21 cellular contexts compared by ENCODE assay signal in genomic region chr19:33800012-33800680, GRCh38. TPM values are rescaled to one million over a fixed set of nuclear protein-coding genes. Genes with fewer than 3 reads are reported as not detected.
DNase-seq lines count a peak whose midpoint lies in the region; ATAC-seq, FAIRE-seq and TF ChIP-seq lines count a peak whose summit lies in the region.
"Had no signal": no experiment of that assay in that cellular context is flagged by ENCODE, and none has a peak within 500 bp of the region (broad histone marks: within the 10 kb centered on the region; RNA-seq: fewer than 3 reads in every experiment).

No MANE protein-coding gene starts in this region.

- H2BK15ac ChIP-seq in H1 (ENCODE audit: low read length), result no peak overlapping the region

- peak overlapping the region; percentile 13 to 84; a peak in 2 of 4 replicates for H3K4me2 ChIP-seq in H1 (ENCODE audit: insufficient read depth in 1 of 2, low read depth in 2 of 2, low read length in 2 of 2)

- peaks cover 10% of the 10 kb centered on the region for H3K23me2 ChIP-seq in H1 (ENCODE audit: low read depth, low read length)

- no peak overlapping the region; the same call in 1 of the 2 replicates for H3K27ac ChIP-seq in HUES64 (ENCODE audit: low read depth, low read length)
- no peak overlapping the region for H3K27ac ChIP-seq in H1 (ENCODE audit: low read depth, low read length)
- H3K27ac ChIP-seq in muscle layer of colon (ENCODE audit: low read depth, low read length), result peak overlapping the region; percentile 24
- H3K27ac ChIP-seq: suprapubic skin had no signal

- H3K4me1 ChIP-seq in HUES64 (ENCODE audit: insufficient read depth, low read length), result peaks cover 19% of the 10 kb centered on the region
- peaks cover 7 to 16% (median 11%) of the 10 kb centered on the region in 4 experiments; a peak in 6 of 7 replicates for H3K4me1 ChIP-seq in H1 (replicated peaks in 1 of 4; ENCODE audit: control insufficient read depth in 3 of 4, insufficient read depth in 4 of 4, low read length in 3 of 4)
- H3K4me1 ChIP-seq in muscle layer of colon (ENCODE audit: insufficient read depth, low read length), result peaks cover 31% of the 10 kb centered on the region

- TF ChIP-seq RAD21 in H1 (IDR thresholded peaks at IDR 0.05 in 1 of 2, conservative IDR thresholded peaks at IDR 0.05 in 1 of 2; ENCODE audit: low read depth in 2 of 2, low read length in 2 of 2), result no peak

- H3K9me3 ChIP-seq in HUES64 (ENCODE audit: insufficient read depth, low read depth, low read length), result no peaks in the 10 kb centered on the region
- no peaks in the 10 kb centered on the region for H3K9me3 ChIP-seq in H1 (ENCODE audit: insufficient read depth in 2 of 2, low read depth in 1 of 2, low read length in 1 of 2)
- no peaks in the 10 kb centered on the region for H3K9me3 ChIP-seq in muscle layer of colon (ENCODE audit: low read length)
- H3K9me3 ChIP-seq: suprapubic skin had no signal

- POLR2A ChIA-PET in H1 (lab: Charles Lee; ENCODE audit: partially characterized antibody), result interaction anchor here (1.7 to 4.7 kb wide), 2 partner anchors 19 to 106 kb away, joined by 6 to 35 read pairs; no protein-coding TSS in a partner anchor

- intact Hi-C loops in natural killer cell (cut with micrococcal nuclease), result no loop called here

- no peak overlapping the region for H2BK120ac ChIP-seq in H1 (replicated peaks; ENCODE audit: low read depth, low read length)

- 0 out of 2 replicates have a peak, but pooled peaks cover 3% of the 10 kb centered on the region for H3K79me1 ChIP-seq in H1 (ENCODE audit: low read depth, low read length)

- DNase-seq in H1 (ENCODE audit: low read depth in 1 of 2, low spot score in 2 of 2), result no peak
- DNase-seq in urothelium cell line (ENCODE audit: low spot score), result no peak
- no peak for DNase-seq in NOMO-1 treated with DMSO at 0.1 percent for 48 hours (lab: John Stamatoyannopoulos, UW; ENCODE audit: unreplicated experiment)
- DNase-seq in natural killer cell, result no peak
- DNase-seq: activated CD4-positive, alpha-beta T cell treated with anti-CD3 and anti-CD28 coated beads, Interleukin-2, amount 50 U/mL, for 4 hours; activated CD8-positive, alpha-beta memory T cell treated with anti-CD3 and anti-CD28 coated beads, Interleukin-2, amount 50 U/mL, for 4 hours; activated naive CD8-positive, alpha-beta T cell treated with anti-CD3 and anti-CD28 coated beads for 36 hours; effector CD8-positive, alpha-beta T cell; MM.1S; NCI-H1436; NCI-H510A; WERI-Rb-1 had no signal

- H4K8ac ChIP-seq in H1 (ENCODE audit: extremely low read depth, insufficient read depth, low read length), result peak overlapping the region; percentile 85; the same call in 1 of the 2 replicates

- no peak overlapping the region for H4K91ac ChIP-seq in H1 (replicated peaks; ENCODE audit: insufficient read length, low read length)

- no peak overlapping the region for H2BK5ac ChIP-seq in H1 (ENCODE audit: low read depth, low read length)

- H4K5ac ChIP-seq in H1 (ENCODE audit: insufficient read length, low read depth, low read length), result no peak overlapping the region

- H3K18ac ChIP-seq in H1 (ENCODE audit: extremely low read depth, low read length), result no peak overlapping the region

- H2AK5ac ChIP-seq in H1 (ENCODE audit: low read depth, low read length), result 0 out of 2 replicates have a peak overlapping the region, but pooled peaks have one; percentile 18

- H2AFZ ChIP-seq in H1 (ENCODE audit: low read length), result no peak overlapping the region

- H3K56ac ChIP-seq in H1 (replicated peaks; ENCODE audit: insufficient read length, low read depth, low read length), result no peak overlapping the region

- no peak overlapping the region for H3K4ac ChIP-seq in H1 (replicated peaks; ENCODE audit: insufficient read length, low read depth, low read length)

- H3K36me3 ChIP-seq in HUES64 (ENCODE audit: insufficient read depth, low read length) (peaks cover 56% of the 10 kb centered on the region), H1 (ENCODE audit: control insufficient read depth in 2 of 4, insufficient read depth in 4 of 4, low read length in 3 of 4) (peaks cover 0 to 12% (median 7%) of the 10 kb centered on the region in 4 experiments; a peak in 5 of 8 replicates), muscle layer of colon (ENCODE audit: insufficient read depth, low read length) (peaks cover 38% of the 10 kb centered on the region)

- peaks cover 0 to 14% of the 10 kb centered on the region in 2 experiments; a peak in 1 of 4 replicates for H3K79me2 ChIP-seq in H1 (ENCODE audit: control insufficient read depth in 1 of 2, insufficient read depth in 2 of 2, low read length in 2 of 2)

- H3K4me3 ChIP-seq in HUES64 (ENCODE audit: low read length), result peak overlapping the region; percentile 65; the same call in 1 of the 2 replicates
- peak overlapping the region in 3 of 4 experiments; percentile 54 to 96 (median 67); a peak in 4 of 8 replicates for H3K4me3 ChIP-seq in H1 (ENCODE audit: extremely low read depth in 1 of 4, insufficient read depth in 2 of 4, low read depth in 3 of 4, low read length in 4 of 4)
- peak overlapping the region in 1 of 2 donors; percentile 68 for H3K4me3 ChIP-seq in muscle layer of colon (ENCODE audit: low read depth in 1 of 2, low read length in 2 of 2)
- H3K4me3 ChIP-seq: suprapubic skin had no signal

- no peak overlapping the region for H2BK12ac ChIP-seq in H1 (ENCODE audit: low read depth, low read length)

- no peaks in the 10 kb centered on the region for H3K27me3 ChIP-seq in HUES64 (ENCODE audit: insufficient read depth, low read length)
- H3K27me3 ChIP-seq in H1 (replicated peaks in 1 of 4; ENCODE audit: control insufficient read depth in 3 of 4, extremely low read depth in 1 of 4, insufficient read depth in 3 of 4, low read length in 3 of 4), result no peaks in the 10 kb centered on the region
- H3K27me3 ChIP-seq in muscle layer of colon (ENCODE audit: control insufficient read depth in 1 of 2, insufficient read depth in 2 of 2, low read length in 2 of 2), result no peaks in the 10 kb centered on the region

- H3K27ac Mint-ChIP-seq in natural killer cell, result no peak overlapping the region
- H3K27ac Mint-ChIP-seq: activated naive CD8-positive, alpha-beta T cell treated with anti-CD3 and anti-CD28 coated beads for 36 hours; activated T-helper 2 cell treated with anti-CD3 and anti-CD28 coated beads, Interferon-gamma antibody, Interleukin-2, Interleukin-4, amounts not matched to agents 10 μg/mL and 5 μg/mL and 100 μg/mL, durations not matched to agents 14 hours and 24 hours and 36 hours; progenitor cell of endocrine pancreas; stimulated activated effector memory CD8-positive, alpha-beta T cell treated with anti-CD3 and anti-CD28 coated beads, Interleukin-12 subunit alpha, Interleukin-12 subunit beta, amount 100 ng/mL, for 72 hours; T-helper 2 cell treated with Interferon-gamma antibody and Interleukin-4, amounts not matched to agents 5 μg/mL and 100 μg/mL, for 36 hours had no signal

- TF ChIP-seq POLR2A in H1 (IDR thresholded peaks at IDR 0.05; ENCODE audit: control extremely low read depth in 1 of 2, low read depth in 2 of 2, low read length in 2 of 2), result no peak

- H3K4me3 Mint-ChIP-seq in natural killer cell, result no peak overlapping the region
- H3K4me3 Mint-ChIP-seq: activated naive CD8-positive, alpha-beta T cell treated with anti-CD3 and anti-CD28 coated beads for 36 hours; stimulated activated effector memory CD8-positive, alpha-beta T cell treated with anti-CD3 and anti-CD28 coated beads, Interleukin-12 subunit alpha, Interleukin-12 subunit beta, amount 100 ng/mL, for 72 hours; T-helper 2 cell treated with Interferon-gamma antibody and Interleukin-4, amounts not matched to agents 5 μg/mL and 100 μg/mL, for 36 hours had no signal

- H3K4me1 Mint-ChIP-seq in natural killer cell, result no peaks in the 10 kb centered on the region
- H3K4me1 Mint-ChIP-seq: activated naive CD8-positive, alpha-beta T cell treated with anti-CD3 and anti-CD28 coated beads for 36 hours had no signal

- no peaks in the 10 kb centered on the region for H3K36me3 Mint-ChIP-seq in natural killer cell
- H3K36me3 Mint-ChIP-seq: activated naive CD8-positive, alpha-beta T cell treated with anti-CD3 and anti-CD28 coated beads for 36 hours; stimulated activated effector memory CD8-positive, alpha-beta T cell treated with anti-CD3 and anti-CD28 coated beads, Interleukin-12 subunit alpha, Interleukin-12 subunit beta, amount 100 ng/mL, for 72 hours had no signal

- no peak overlapping the region for H2BK20ac ChIP-seq in H1 (ENCODE audit: low read length)

- WGBS in HUES64, result 92% methylated on average over 16 of the region's 16 CpGs
- 93% methylated on average over 16 of the region's 16 CpGs; no CpG with 5 or more reads in 1 of the 2 experiments for WGBS in H1 (ENCODE audit: extremely low coverage in 1 of 2, insufficient coverage in 1 of 2, insufficient read length in 1 of 2, insufficient replicate concordance in 2 of 2, low coverage in 1 of 2, low lambda C conversion rate in 2 of 2, missing lambda C conversion rate in 1 of 2), 2 experiments

- H3K9ac ChIP-seq in HUES64 (ENCODE audit: low read depth, low read length) (0 out of 2 replicates have a peak overlapping the region, but pooled peaks have one; percentile 70), H1 (replicated peaks in 1 of 4; ENCODE audit: extremely low read depth in 1 of 4, low read depth in 3 of 4, low read length in 3 of 4) (0 out of 7 replicates have a peak overlapping the region, but pooled peaks of 1 of the 4 experiments have one; percentile 5), muscle layer of colon (ENCODE audit: low read length) (peak overlapping the region; percentile 29)

- H3K9me3 Mint-ChIP-seq in natural killer cell, result no peaks in the 10 kb centered on the region
- H3K9me3 Mint-ChIP-seq: activated naive CD8-positive, alpha-beta T cell treated with anti-CD3 and anti-CD28 coated beads for 36 hours; activated T-helper 2 cell treated with anti-CD3 and anti-CD28 coated beads, Interferon-gamma antibody, Interleukin-2, Interleukin-4, amounts not matched to agents 10 μg/mL and 5 μg/mL and 100 μg/mL, durations not matched to agents 14 hours and 24 hours and 36 hours; stimulated activated effector memory CD8-positive, alpha-beta T cell treated with anti-CD3 and anti-CD28 coated beads, Interleukin-12 subunit alpha, Interleukin-12 subunit beta, amount 100 ng/mL, for 72 hours; T-helper 2 cell treated with Interferon-gamma antibody and Interleukin-4, amounts not matched to agents 5 μg/mL and 100 μg/mL, for 36 hours had no signal

- H3K27me3 Mint-ChIP-seq in natural killer cell (ENCODE audit: low read depth in 2 of 2), result peaks cover 7 to 19% of the 10 kb centered on the region in 2 donors
- H3K27me3 Mint-ChIP-seq: progenitor cell of endocrine pancreas had no signal

- no peak overlapping the region for H3K14ac ChIP-seq in H1 (ENCODE audit: insufficient read length)

- peaks cover 0 to 8% of the 10 kb centered on the region in 2 experiments for H4K20me1 ChIP-seq in H1 (replicated peaks in 1 of 2; ENCODE audit: control insufficient read depth in 1 of 2, insufficient read depth in 2 of 2, low read length in 2 of 2)

- FAIRE-seq in H1 (lab: Jason Lieb, UNC) (no peak), urothelium cell line (lab: Jason Lieb, UNC) (peak; percentile 81)

- H3K23ac ChIP-seq in H1 (ENCODE audit: insufficient read length), result no peak overlapping the region

- no peak for TF ChIP-seq CTCF in H1 (IDR thresholded peaks at IDR 0.05; ENCODE audit: control extremely low read depth in 1 of 3, insufficient read depth in 1 of 3, low read depth in 1 of 3, low read length in 3 of 3)
- TF ChIP-seq CTCF in natural killer cell (IDR thresholded peaks at IDR 0.05), result no peak

- TF ChIP-seq EP300 in H1 (IDR thresholded peaks at IDR 0.05; ENCODE audit: borderline replicate concordance in 1 of 2, low read depth in 2 of 2, low read length in 2 of 2), result no peak

- CTCF ChIA-PET in H1 (lab: Charles Lee; ENCODE audit: partially characterized antibody), result no interaction called here

- no peak for ATAC-seq in HG02885 (IDR thresholded peaks at IDR 0.05; ENCODE audit: poor library complexity, unreplicated experiment)
- ATAC-seq in natural killer cell, result no peak
- ATAC-seq: esophagus mucosa; stimulated activated effector memory CD8-positive, alpha-beta T cell treated with anti-CD3 and anti-CD28 coated beads, Interleukin-12 subunit alpha, Interleukin-12 subunit beta, amount 100 ng/mL, for 72 hours had no signal

RNA-seq across cellular contexts. Expression of gene KCTD15, which starts 3.5 kb away (rescaled TPM):
- 32.5 TPM for polyA plus RNA-seq in HUES64 (2013, experiment 1 of 2)
- 30.8 TPM for polyA plus RNA-seq in HUES64 (2013, experiment 2 of 2)
- total RNA-seq in H1 (2021; fragmentation: NEBNext Ultra II Directional; extraction: Animal tissue kit (Norgen Biotek cat#: 25700)), result 25.1 and 25.5 TPM in 2 replicates
- 27.0 and 51.8 TPM in 2 replicates for polyA plus RNA-seq in H1 (2011; rRNA removed)
- 48.8 TPM for polyA plus RNA-seq in H1 (2011; cell fraction: cytosol; rRNA removed)
- 79.7 TPM for polyA plus RNA-seq in H1 (2011; cell fraction: nucleus; rRNA removed)
- 15.0 to 22.9 TPM (median 20.8 TPM) in 4 replicates for polyA plus RNA-seq in H1 (2012, experiment 1 of 2)
- polyA plus RNA-seq in H1 (2012, experiment 2 of 2), result 16.1 TPM
- polyA plus RNA-seq in H1 (2013, experiment 1 of 2), result 13.7 TPM
- polyA plus RNA-seq in H1 (2013, experiment 2 of 2), result 12.4 TPM
- 20.1 and 20.2 TPM in 2 replicates for polyA minus RNA-seq in H1 (2011; rRNA and poly(A)+ RNA removed)
- polyA minus RNA-seq in H1 (2011; cell fraction: cytosol; rRNA and poly(A)+ RNA removed), result 14.8 TPM
- 15.7 TPM for polyA minus RNA-seq in H1 (2011; cell fraction: nucleus; rRNA and poly(A)+ RNA removed)
- total RNA-seq in natural killer cell, result 1 to 10 TPM in 2 of 3 donors, under 1 TPM in 1; 0.59 to 4.7 (median 1.4) TPM
